In the genomic region with DNA sequence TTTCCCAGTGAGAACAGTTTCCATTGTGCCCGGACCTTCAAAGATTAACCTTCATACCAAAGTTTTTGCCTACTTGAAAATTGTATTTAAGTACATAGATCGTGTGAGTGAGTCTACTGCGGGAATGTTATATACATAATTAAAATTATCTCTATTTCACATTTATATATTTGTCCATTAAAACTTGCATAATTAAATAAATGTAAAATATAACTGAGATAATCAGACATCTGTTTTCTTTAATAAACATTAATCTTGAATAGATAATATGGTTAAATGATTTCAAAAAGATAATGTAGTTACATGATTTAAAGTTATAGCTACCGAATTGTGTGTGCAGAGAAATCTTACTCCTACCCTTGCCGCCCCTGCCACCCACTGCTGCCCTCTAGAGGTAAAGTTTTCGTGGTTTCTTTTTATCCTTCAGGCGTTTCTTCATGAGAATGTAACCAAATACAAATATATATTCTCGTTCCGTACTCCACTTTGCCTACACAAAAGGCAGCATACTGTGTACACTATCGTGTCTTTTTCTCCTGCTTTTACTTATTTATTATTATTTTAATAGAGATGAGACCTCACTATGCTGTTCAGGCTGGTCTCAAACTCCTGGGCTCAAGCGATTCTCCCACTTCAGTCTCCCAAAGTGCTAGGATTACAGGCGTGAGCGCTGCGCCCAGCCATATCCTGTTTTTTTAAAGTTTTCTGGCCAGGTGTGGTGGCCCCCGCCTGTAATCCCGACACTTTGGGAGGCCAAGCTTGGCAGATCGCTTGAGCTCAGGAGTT, we compare ENCODE assay signal across 9 cellular contexts. TPM values are rescaled to one million over a fixed set of nuclear protein-coding genes. Genes with fewer than 3 reads are reported as not detected.
DNase-seq lines count a peak whose midpoint lies in the region; ATAC-seq, FAIRE-seq and TF ChIP-seq lines count a peak whose summit lies in the region.
"Had no signal": no experiment of that assay in that cellular context is flagged by ENCODE, and none has a peak within 500 bp of the region (broad histone marks: within the 10 kb centered on the region; RNA-seq: fewer than 3 reads in every experiment).

No MANE protein-coding gene starts in this region.

- H3K4me3 Mint-ChIP-seq in CD4-positive, alpha-beta T cell, result no peak overlapping the region

- BruUV-seq in GM12878 (replicated peaks; lab: Mats Ljungman, UMichigan), result no TSS peak

- H3K9me3 Mint-ChIP-seq in CD4-positive, alpha-beta T cell, result no peaks in the 10 kb centered on the region

- RAD21 ChIA-PET in GM12878 (lab: Charles Lee; ENCODE audit: unreplicated experiment), result interaction anchor here (0.5 to 3.8 kb wide), 6 partner anchors 68 to 196 kb away, joined by 3 to 35 read pairs (median 5); no protein-coding TSS in a partner anchor

- 55% methylated on average over 17 of the region's 17 CpGs for WGBS in GM12878 (ENCODE audit: insufficient coverage, insufficient replicate concordance, low lambda C conversion rate, missing lambda C conversion rate)
- 58 to 62% methylated on average over 17 of the region's 17 CpGs for WGBS in testis, 2 donors

- no peak for TF ChIP-seq EP300 in GM12878 (IDR thresholded peaks at IDR 0.05; ENCODE audit: borderline replicate concordance in 1 of 2, control insufficient read depth in 1 of 2, low read depth in 2 of 2, low read length in 2 of 2)

- H3K27ac ChIP-seq in CD4-positive, alpha-beta T cell (ENCODE audit: low read depth, low read length), result no peak overlapping the region
- H3K27ac ChIP-seq in GM12878 (ENCODE audit: control insufficient read depth, insufficient read depth) (no peak overlapping the region), testis (no peak overlapping the region)
- H3K27ac ChIP-seq: KMS-11 had no signal

- TF ChIP-seq POLR2A in GM12878 (IDR thresholded peaks at IDR 0.05; ENCODE audit: low read depth, low read length) (no peak), testis (IDR thresholded peaks at IDR 0.05) (no peak)

- CTCF ChIA-PET in CD4-positive, alpha-beta T cell (lab: Charles Lee), result interaction anchor here (0.7 to 1.8 kb wide), 8 partner anchors 9 to 149 kb away, joined by 3 to 13 read pairs (median 6); partner anchors contain the start of genes RPA1 and SMYD4
- CTCF ChIA-PET in HEK293T (lab: Yijun Ruan, JAX) (interaction anchor here (0.5 to 1.1 kb wide), 7 partner anchors 10 to 144 kb away, joined by 3 to 6 read pairs (median 4); no protein-coding TSS in a partner anchor), GM12878 (lab: Yijun Ruan, JAX) (interaction anchor here (0.6 to 12.9 kb wide), 24 partner anchors 9 to 216 kb away, joined by 3 to 232 read pairs (median 3); partner anchors contain the start of genes RILP and SERPINF1)

- no peak overlapping the region for H3K4me2 ChIP-seq in GM12878 (ENCODE audit: control insufficient read depth, insufficient read depth)
- H3K4me2 ChIP-seq: KMS-11 had no signal

- peaks cover 24% of the 10 kb centered on the region for H3K4me1 Mint-ChIP-seq in CD4-positive, alpha-beta T cell (ENCODE audit: low read depth)

- H3K9me3 ChIP-seq in CD4-positive, alpha-beta T cell (ENCODE audit: control insufficient read depth, low read length), result no peaks in the 10 kb centered on the region
- H3K9me3 ChIP-seq in GM12878 (replicated peaks; ENCODE audit: control insufficient read depth, insufficient read depth, low read length), result no peaks in the 10 kb centered on the region
- H3K9me3 ChIP-seq in testis, result no peaks in the 10 kb centered on the region

- no peaks in the 10 kb centered on the region for H3K27me3 Mint-ChIP-seq in CD4-positive, alpha-beta T cell

- no peaks in the 10 kb centered on the region for H3K27me3 ChIP-seq in CD4-positive, alpha-beta T cell (ENCODE audit: control insufficient read depth, insufficient read depth, low read length)
- H3K27me3 ChIP-seq in GM12878 (replicated peaks in 1 of 2; ENCODE audit: control insufficient read depth in 2 of 2, insufficient read depth in 2 of 2, low read length in 1 of 2) (no peaks in the 10 kb centered on the region), testis (no peaks in the 10 kb centered on the region)

- peak; percentile 65 for TF ChIP-seq RAD21 in GM12878 (IDR thresholded peaks at IDR 0.05; ENCODE audit: insufficient read depth, low read depth, low read length)

- ATAC-seq in CD4-positive, alpha-beta T cell (ENCODE audit: poor library complexity), result peak; percentile 70
- ATAC-seq in GM12878 (peak; percentile 79), left lobe of liver (peak; percentile 92)

- no peak overlapping the region for H3K9ac ChIP-seq in GM12878 (ENCODE audit: control insufficient read depth, insufficient read depth, low read length)
- H3K9ac ChIP-seq: KMS-11 had no signal

- H3K4me1 ChIP-seq in GM12878 (ENCODE audit: control insufficient read depth, insufficient read depth, low read length) (no peaks in the 10 kb centered on the region), testis (no peaks in the 10 kb centered on the region)

- H2AFZ ChIP-seq in GM12878 (ENCODE audit: control insufficient read depth, low read depth, low read length), result no peak overlapping the region

- no peaks in the 10 kb centered on the region for H4K20me1 ChIP-seq in GM12878 (ENCODE audit: control insufficient read depth, insufficient read depth)

- no peaks in the 10 kb centered on the region for H3K79me2 ChIP-seq in GM12878 (ENCODE audit: control insufficient read depth, insufficient read depth, low read length)

- H3K4me3 ChIP-seq in GM12878 (no peak overlapping the region), testis (no peak overlapping the region)

- FAIRE-seq in GM12878 (lab: Jason Lieb, UNC), result peak; percentile 72

- POLR2A ChIA-PET in CD4-positive, alpha-beta T cell (lab: Charles Lee), result interaction anchor here (1.0 to 1.2 kb wide), 3 partner anchors 36 to 181 kb away, joined by 3 to 4 read pairs (median 3); partner anchors contain the start of genes RPA1 and SMYD4
- POLR2A ChIA-PET in HEK293T (lab: Yijun Ruan, JAX), result interaction anchor here (1.2 kb wide), 1 partner anchor 36 kb away, joined by 5 read pairs; the partner anchor contains the start of genes RPA1 and SMYD4
- POLR2A ChIA-PET in GM12878 (lab: Charles Lee), result interaction anchor here (1.0 to 1.4 kb wide), 2 partner anchors 142 to 144 kb away, joined by 4 read pairs; no protein-coding TSS in a partner anchor

- DNase-seq in CD4-positive, alpha-beta T cell, result peak; percentile 20 to 52 (median 38)
- DNase-seq in HEK293T (ENCODE audit: extremely low spot score) (peak; percentile 65), SK-N-DZ (ENCODE audit: low spot score) (peak; percentile 52), GM12878 (ENCODE audit: low read depth, low spot score) (no peak), left lobe of liver (ENCODE audit: low spot score) (no peak), testis (peak; percentile 33), NCI-H1930 (lab: John Stamatoyannopoulos, UW) (no peak), dedifferentiated amniotic fluid mesenchymal stem cell (ENCODE audit: extremely low spot score) (no peak)

- in situ Hi-C loops in GM12878 (cut with MboI), result no loop called here

- H3K36me3 Mint-ChIP-seq in CD4-positive, alpha-beta T cell (ENCODE audit: low read depth), result peaks cover 26% of the 10 kb centered on the region

- peak; percentile 81 for TF ChIP-seq CTCF in CD4-positive, alpha-beta T cell (IDR thresholded peaks at IDR 0.05)
- TF ChIP-seq CTCF in GM12878 (IDR thresholded peaks at IDR 0.05 in 2 of 3, conservative IDR thresholded peaks at IDR 0.05 in 1 of 3; ENCODE audit: control insufficient read depth in 2 of 3, extremely low read depth in 1 of 3, insufficient read depth in 1 of 3, low read depth in 3 of 3, low read length in 3 of 3) (peak; percentile 54 to 70 (median 59)), testis (IDR thresholded peaks at IDR 0.05) (peak in 2 of 3 experiments; percentile 46 to 59)

- H3K27ac Mint-ChIP-seq in CD4-positive, alpha-beta T cell, result no peak overlapping the region

- H3K36me3 ChIP-seq in GM12878 (ENCODE audit: control insufficient read depth in 2 of 2, insufficient read depth in 2 of 2, low read length in 1 of 2) (peaks cover 5 to 16% of the 10 kb centered on the region in 2 experiments; a peak in 3 of 4 replicates), testis (ENCODE audit: low read depth, missing control alignments) (no peaks in the 10 kb centered on the region)

- SMC1A ChIA-PET in GM12878 (lab: Charles Lee; ENCODE audit: uncharacterized antibody, unreplicated experiment), result interaction anchor here (0.9 to 4.0 kb wide), 8 partner anchors 11 to 152 kb away, joined by 3 to 56 read pairs (median 4); partner anchors contain the start of gene WDR81

- intact Hi-C loops in CD4-positive, alpha-beta T cell (cut with DNase I, micrococcal nuclease), result loop anchor here (1.0 to 2.0 kb wide), 4 partner anchors 145 to 197 kb away; no protein-coding TSS in a partner anchor
- intact Hi-C loops in GM12878 (cut with micrococcal nuclease; ENCODE audit: unreplicated experiment), result loop anchor here (2.0 kb wide), 1 partner anchor 145 kb away; no protein-coding TSS in a partner anchor
- intact Hi-C loops in testis (cut with DNase I; ENCODE audit: low total_unique reads), result no loop called here

RNA-seq across cellular contexts. Expression of gene RPA1, which starts 35.6 kb away (rescaled TPM):
- 10 to 100 TPM; 38.6 to 38.7 TPM for total RNA-seq in CD4-positive, alpha-beta T cell
- polyA plus RNA-seq in SK-N-DZ (2014; cell fraction: cytosol; rRNA removed), result 20.6 and 27.8 TPM in 2 replicates
- polyA plus RNA-seq in SK-N-DZ (2014; cell fraction: nucleus; rRNA removed), result 24.8 and 38.3 TPM in 2 replicates
- total RNA-seq in GM12878 (2013; cell fraction: nucleolus; rRNA removed), result 29.6 and 32.9 TPM in 2 replicates
- total RNA-seq in GM12878 (2014; rRNA removed), result 43.1 and 48.6 TPM in 2 replicates
- 42.7 and 43.2 TPM in 2 replicates for total RNA-seq in GM12878 (2014; rRNA removed; fragmentation: Illumina TruSeq; extraction: Trizol)
- 187 and 198 TPM in 2 replicates for total RNA-seq in GM12878 (2021)
- polyA plus RNA-seq in GM12878 (2011; ENCODE audit: low read depth), result 64.8 TPM
- polyA plus RNA-seq in GM12878 (2011; rRNA removed), result 149 and 153 TPM in 2 replicates
- 109 and 140 TPM in 2 replicates for polyA plus RNA-seq in GM12878 (2011; cell fraction: cytosol; rRNA removed)
- 79.5 and 99.2 TPM in 2 replicates for polyA plus RNA-seq in GM12878 (2011; cell fraction: nucleus; rRNA removed)
- polyA plus RNA-seq in GM12878 (2012), result 51.2 and 71.0 TPM in 2 replicates
- polyA plus RNA-seq in GM12878 (2014; fragmentation: Illumina TruSeq; extraction: Trizol), result 75.9 and 92.3 TPM in 2 replicates
- polyA plus RNA-seq in GM12878 (2014; fragmentation: Nextera tagmentation; extraction: Ambion mirVana), result 10 to 100 TPM; 35.9 to 50.6 TPM
- polyA plus RNA-seq in GM12878 (2014; rRNA removed), result 66.5 and 69.0 TPM in 2 replicates
- 100 to 1,000 TPM; 118 to 125 TPM for polyA plus RNA-seq in GM12878 (2016; fragmentation: Nextera tagmentation; extraction: Ambion mirVana)
- 132 and 200 TPM in 2 replicates for polyA minus RNA-seq in GM12878 (2011; rRNA and poly(A)+ RNA removed)
- 28.2 and 38.2 TPM in 2 replicates for polyA minus RNA-seq in GM12878 (2011; cell fraction: cytosol; rRNA and poly(A)+ RNA removed)
- 15.2 and 23.2 TPM in 2 replicates for polyA minus RNA-seq in GM12878 (2011; cell fraction: nucleus; rRNA and poly(A)+ RNA removed)
- 33.3 TPM for total RNA-seq in left lobe of liver
- total RNA-seq in testis, result 10 to 100 TPM; 31.7 to 36.4 TPM
- polyA plus RNA-seq in testis (ENCODE audit: insufficient read depth, low read depth, low replicate concordance), result 52.9 TPM

RNA-seq across cellular contexts. Expression of gene SMYD4, which starts 35.7 kb away (rescaled TPM):
- total RNA-seq in CD4-positive, alpha-beta T cell, result 10 to 100 TPM in 1 of 2 experiments, 1 to 10 TPM in 1; 9.3 to 10.6 TPM
- polyA plus RNA-seq in SK-N-DZ (2014; cell fraction: cytosol; rRNA removed), result 18.8 and 23.3 TPM in 2 replicates
- 18.7 and 33.4 TPM in 2 replicates for polyA plus RNA-seq in SK-N-DZ (2014; cell fraction: nucleus; rRNA removed)
- 70.0 and 73.8 TPM in 2 replicates for total RNA-seq in GM12878 (2013; cell fraction: nucleolus; rRNA removed)
- 13.7 and 13.8 TPM in 2 replicates for total RNA-seq in GM12878 (2014; rRNA removed)
- 13.6 and 13.7 TPM in 2 replicates for total RNA-seq in GM12878 (2014; rRNA removed; fragmentation: Illumina TruSeq; extraction: Trizol)
- total RNA-seq in GM12878 (2021), result 15.6 and 15.8 TPM in 2 replicates
- 6.0 TPM for polyA plus RNA-seq in GM12878 (2011; ENCODE audit: low read depth)
- 12.5 and 15.1 TPM in 2 replicates for polyA plus RNA-seq in GM12878 (2011; rRNA removed)
- 11.4 and 13.0 TPM in 2 replicates for polyA plus RNA-seq in GM12878 (2011; cell fraction: cytosol; rRNA removed)
- polyA plus RNA-seq in GM12878 (2011; cell fraction: nucleus; rRNA removed), result 14.3 and 16.4 TPM in 2 replicates
- polyA plus RNA-seq in GM12878 (2012), result 6.7 and 7.6 TPM in 2 replicates
- 13.5 and 15.3 TPM in 2 replicates for polyA plus RNA-seq in GM12878 (2014; fragmentation: Illumina TruSeq; extraction: Trizol)
- 1 to 10 TPM; 2.1 to 2.6 TPM for polyA plus RNA-seq in GM12878 (2014; fragmentation: Nextera tagmentation; extraction: Ambion mirVana)
- 11.9 and 12.0 TPM in 2 replicates for polyA plus RNA-seq in GM12878 (2014; rRNA removed)
- 10 to 100 TPM; 16.5 to 18.8 TPM for polyA plus RNA-seq in GM12878 (2016; fragmentation: Nextera tagmentation; extraction: Ambion mirVana)
- 21.2 and 21.9 TPM in 2 replicates for polyA minus RNA-seq in GM12878 (2011; rRNA and poly(A)+ RNA removed)
- 3.2 and 7.9 TPM in 2 replicates for polyA minus RNA-seq in GM12878 (2011; cell fraction: cytosol; rRNA and poly(A)+ RNA removed)
- 11.4 and 20.1 TPM in 2 replicates for polyA minus RNA-seq in GM12878 (2011; cell fraction: nucleus; rRNA and poly(A)+ RNA removed)
- total RNA-seq in left lobe of liver, result 6.4 TPM
- 10 to 100 TPM; 21.2 to 23.0 TPM for total RNA-seq in testis
- 14.4 TPM for polyA plus RNA-seq in testis (ENCODE audit: insufficient read depth, low read depth, low replicate concordance)

Comparison
In these comparisons a context has a peak if more than half of its experiments do, and no peak if none do; other contexts are left out.
1. DNase-seq: peak in CD4-positive, alpha-beta T cell (10 of 10), HEK293T (single experiment), SK-N-DZ (single experiment) and testis (single experiment); none in GM12878 (single experiment), left lobe of liver (single experiment), NCI-H1930 (0 of 2) and dedifferentiated amniotic fluid mesenchymal stem cell (single experiment).
2. Peak in every context shown above with its lines, with median percentiles within 50 percentile points of each other: ATAC-seq and CTCF ChIP-seq.